Comparison of ENCODE assay signal across 9 cellular contexts in the genomic region with DNA sequence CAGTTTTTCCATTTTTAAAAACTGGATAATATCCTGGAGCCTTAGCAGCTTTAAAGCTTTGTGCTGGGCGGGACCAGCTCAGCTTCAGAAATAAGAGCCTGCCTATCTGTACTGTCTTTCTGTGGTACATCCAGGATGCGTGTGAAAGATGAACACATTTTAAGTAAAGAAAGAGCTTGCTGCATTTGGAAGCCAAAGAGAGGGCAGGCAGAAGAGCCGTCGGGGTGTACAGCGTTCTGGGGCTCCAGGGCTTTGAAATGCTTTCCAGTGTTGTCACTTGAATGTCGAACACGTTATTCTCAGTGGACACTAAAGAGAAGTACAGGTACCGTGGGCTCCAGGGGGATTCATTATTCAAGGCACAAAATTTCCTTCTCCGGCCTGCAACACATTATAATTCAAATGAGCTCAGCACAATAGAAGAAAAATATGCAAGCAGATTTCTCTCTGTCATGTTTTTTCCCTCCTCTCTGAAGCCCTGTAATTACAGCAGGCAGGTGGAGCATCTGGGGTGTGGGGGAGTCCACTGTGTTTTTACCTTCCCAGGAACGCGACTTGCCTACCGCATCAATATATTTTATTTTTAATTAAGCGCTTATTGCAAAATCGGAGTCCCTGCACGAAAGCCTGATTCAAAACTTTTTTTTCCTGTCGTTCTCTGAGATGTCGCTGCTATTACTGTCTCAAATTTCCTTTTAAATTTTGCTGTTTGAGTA.
A peak's percentile ranks its signal among the peaks of the same experiment; 100 is the strongest.
DNase-seq lines count a peak whose midpoint lies in the region; ATAC-seq, FAIRE-seq and TF ChIP-seq lines count a peak whose summit lies in the region.
"Had no signal": no experiment of that assay in that cellular context is flagged by ENCODE, and none has a peak within 500 bp of the region (broad histone marks: within the 10 kb centered on the region; RNA-seq: fewer than 3 reads in every experiment).

No MANE protein-coding gene starts in this region.

- TF ChIP-seq CTCF in PC-9 (conservative IDR thresholded peaks at IDR 0.05) = no peak
- TF ChIP-seq CTCF in foreskin fibroblast (IDR thresholded peaks at IDR 0.05; ENCODE audit: low read depth, low read length) = no peak

- intact Hi-C loops in PC-9 (cut with micrococcal nuclease; ENCODE audit: unreplicated experiment) = no loop called here

- no peaks in the 10 kb centered on the region for H4K20me1 ChIP-seq in PC-9 (ENCODE audit: insufficient read depth)

- H2AK5ac ChIP-seq in trophoblast cell (ENCODE audit: low read length) = no peak overlapping the region

- no peaks in the 10 kb centered on the region for H3K9me3 ChIP-seq in CD4-positive, CD25-positive, alpha-beta regulatory T cell (ENCODE audit: control insufficient read depth in 2 of 2, low read length in 2 of 2)
- H3K9me3 ChIP-seq in PC-9 (ENCODE audit: insufficient read depth, low read depth) (no peaks in the 10 kb centered on the region), trophoblast cell (ENCODE audit: insufficient read depth, low read depth, low read length) (peaks cover 3% of the 10 kb centered on the region)

- peak overlapping the region; percentile 74 for H4K12ac ChIP-seq in trophoblast cell (ENCODE audit: low read depth, low read length)

- BruUV-seq in PC-9 (replicated peaks; lab: Mats Ljungman, UMichigan) = no TSS peak

- H4K8ac ChIP-seq in trophoblast cell (ENCODE audit: low read depth, low read length) = peak overlapping the region; percentile 88

- peaks cover 6% of the 10 kb centered on the region for H3K79me1 ChIP-seq in trophoblast cell (ENCODE audit: low read length)

- no peak overlapping the region for H3K23ac ChIP-seq in trophoblast cell (ENCODE audit: low read length)

- WGBS in trophoblast cell (ENCODE audit: extremely low coverage, insufficient coverage, insufficient read length) = no CpG with 5 or more reads among the region's 17 CpGs

- peaks cover 61% of the 10 kb centered on the region for H3K27me3 Mint-ChIP-seq in CD4-positive, CD25-positive, alpha-beta regulatory T cell

- H2BK120ac ChIP-seq in trophoblast cell (ENCODE audit: insufficient read depth, low read length, poor library complexity) = no peak overlapping the region

- peaks cover 0 to 7% (median 0%) of the 10 kb centered on the region in 7 donors for H3K9me3 Mint-ChIP-seq in CD4-positive, CD25-positive, alpha-beta regulatory T cell

- H3K4me2 ChIP-seq in PC-9 (peak overlapping the region; percentile 31; the same call in 1 of the 2 replicates), trophoblast cell (ENCODE audit: low read length) (peak overlapping the region; percentile 90)

- H3K18ac ChIP-seq in trophoblast cell (ENCODE audit: low read length) = no peak overlapping the region

- no peaks in the 10 kb centered on the region for H3K79me2 ChIP-seq in PC-9 (ENCODE audit: low read depth)
- H3K79me2 ChIP-seq in trophoblast cell (ENCODE audit: control insufficient read depth, insufficient read depth, low read length, poor library complexity) = peaks cover 3% of the 10 kb centered on the region

- H4K91ac ChIP-seq in trophoblast cell (ENCODE audit: low read depth, low read length) = no peak overlapping the region

- POLR2A ChIA-PET in PC-9 (lab: Charles Lee; ENCODE audit: unreplicated experiment) = interaction anchor here (0.7 kb wide), 1 partner anchor 291 kb away, joined by 3 read pairs; no protein-coding TSS in a partner anchor

- H3K14ac ChIP-seq in trophoblast cell (ENCODE audit: low read length) = no peak overlapping the region

- no peak overlapping the region for H3K4ac ChIP-seq in trophoblast cell (ENCODE audit: low read depth, low read length)

- H2BK5ac ChIP-seq in trophoblast cell (ENCODE audit: low read depth, low read length, poor library complexity) = no peak overlapping the region

- peaks cover 22% of the 10 kb centered on the region for H3K27me3 ChIP-seq in CD4-positive, CD25-positive, alpha-beta regulatory T cell (ENCODE audit: control insufficient read depth, insufficient read depth, low read length)
- no peaks in the 10 kb centered on the region for H3K27me3 ChIP-seq in PC-9 (ENCODE audit: insufficient read depth, low read depth)
- H3K27me3 ChIP-seq in trophoblast cell (ENCODE audit: insufficient read depth, low read length) = no peaks in the 10 kb centered on the region

- no peaks in the 10 kb centered on the region for H3K36me3 ChIP-seq in CD4-positive, CD25-positive, alpha-beta regulatory T cell (ENCODE audit: control insufficient read depth, insufficient read depth, low read length)
- H3K36me3 ChIP-seq in PC-9 (ENCODE audit: low read depth) (no peaks in the 10 kb centered on the region), trophoblast cell (ENCODE audit: control insufficient read depth in 1 of 2, insufficient read depth in 2 of 2, low read length in 2 of 2) (no peaks in the 10 kb centered on the region)

- H3K4me1 Mint-ChIP-seq in CD4-positive, CD25-positive, alpha-beta regulatory T cell = peaks cover 0 to 7% (median 0%) of the 10 kb centered on the region in 4 donors

- H3K36me3 Mint-ChIP-seq in CD4-positive, CD25-positive, alpha-beta regulatory T cell = no peaks in the 10 kb centered on the region

- ATAC-seq in CD4-positive, CD25-positive, alpha-beta regulatory T cell (ENCODE audit: low read depth in 2 of 2) = no peak
- ATAC-seq in HG03039 (IDR thresholded peaks at IDR 0.05; ENCODE audit: unreplicated experiment) = no peak
- no peak for ATAC-seq in HG02973 (IDR thresholded peaks at IDR 0.05; ENCODE audit: unreplicated experiment)

- H3K27ac ChIP-seq in CD4-positive, CD25-positive, alpha-beta regulatory T cell (ENCODE audit: insufficient read depth, low read length, poor library complexity, severe bottlenecking) = no peak overlapping the region
- no peak overlapping the region for H3K27ac ChIP-seq in PC-9
- H3K27ac ChIP-seq in trophoblast cell (ENCODE audit: low read depth, low read length) = no peak overlapping the region
- H3K27ac ChIP-seq: VCaP had no signal

- DNase-seq in CD4-positive, CD25-positive, alpha-beta regulatory T cell = no peak
- DNase-seq in PC-9 (no peak), foreskin fibroblast (peak in 1 of 2 donors; percentile 26), trophoblast cell (no peak), GM19239 (ENCODE audit: insufficient read length, low spot score) (no peak), NCI-H446 treated with DMSO at 0.1 percent for 48 hours (lab: John Stamatoyannopoulos, UW) (no peak)

- no peak for FAIRE-seq in GM19239 (lab: Jason Lieb, UNC)

- H3K4me1 ChIP-seq in CD4-positive, CD25-positive, alpha-beta regulatory T cell (ENCODE audit: control insufficient read depth, insufficient read depth, low read length, poor library complexity, severe bottlenecking) = peaks cover 7% of the 10 kb centered on the region
- H3K4me1 ChIP-seq in PC-9 (replicated peaks; ENCODE audit: insufficient read depth) = no peaks in the 10 kb centered on the region
- H3K4me1 ChIP-seq in trophoblast cell (ENCODE audit: control insufficient read depth in 1 of 2, insufficient read depth in 2 of 2, low read length in 2 of 2) = peaks cover 0 to 5% of the 10 kb centered on the region in 2 experiments

- no peak overlapping the region for H2AFZ ChIP-seq in PC-9
- H2AFZ ChIP-seq in trophoblast cell (ENCODE audit: insufficient read depth, low read length, poor library complexity) = peak overlapping the region; percentile 52

- no peak overlapping the region for H3K27ac Mint-ChIP-seq in CD4-positive, CD25-positive, alpha-beta regulatory T cell

- H3K4me3 ChIP-seq in CD4-positive, CD25-positive, alpha-beta regulatory T cell (ENCODE audit: low read depth, low read length) = no peak overlapping the region
- H3K4me3 ChIP-seq in PC-9 (no peak overlapping the region), foreskin fibroblast (ENCODE audit: low read depth in 1 of 2, low read length in 2 of 2) (peak overlapping the region; percentile 37 to 41), trophoblast cell (ENCODE audit: low read depth, low read length) (peak overlapping the region; percentile 75)

- H2BK12ac ChIP-seq in trophoblast cell (ENCODE audit: low read length) = no peak overlapping the region

- CTCF ChIA-PET in PC-9 (lab: Charles Lee) = no interaction called here

- H3K9me2 ChIP-seq in PC-9 (ENCODE audit: insufficient read depth) = no peaks in the 10 kb centered on the region

- H3K4me3 Mint-ChIP-seq in CD4-positive, CD25-positive, alpha-beta regulatory T cell = peak overlapping the region in 3 of 4 donors; percentile 63 to 67 (median 65)

- peak overlapping the region; percentile 77 for H3K9ac ChIP-seq in trophoblast cell (ENCODE audit: low read length)

- no peaks in the 10 kb centered on the region for H3F3A ChIP-seq in PC-9 (ENCODE audit: insufficient read depth, low read depth)

Comparison
In these comparisons a context has a peak if more than half of its experiments do, and no peak if none do; other contexts are left out.
1. H3K4me3 ChIP-seq: peak in foreskin fibroblast (2 of 2) and trophoblast cell (single experiment); none in CD4-positive, CD25-positive, alpha-beta regulatory T cell (single experiment) and PC-9 (single experiment).